In the genomic region with DNA sequence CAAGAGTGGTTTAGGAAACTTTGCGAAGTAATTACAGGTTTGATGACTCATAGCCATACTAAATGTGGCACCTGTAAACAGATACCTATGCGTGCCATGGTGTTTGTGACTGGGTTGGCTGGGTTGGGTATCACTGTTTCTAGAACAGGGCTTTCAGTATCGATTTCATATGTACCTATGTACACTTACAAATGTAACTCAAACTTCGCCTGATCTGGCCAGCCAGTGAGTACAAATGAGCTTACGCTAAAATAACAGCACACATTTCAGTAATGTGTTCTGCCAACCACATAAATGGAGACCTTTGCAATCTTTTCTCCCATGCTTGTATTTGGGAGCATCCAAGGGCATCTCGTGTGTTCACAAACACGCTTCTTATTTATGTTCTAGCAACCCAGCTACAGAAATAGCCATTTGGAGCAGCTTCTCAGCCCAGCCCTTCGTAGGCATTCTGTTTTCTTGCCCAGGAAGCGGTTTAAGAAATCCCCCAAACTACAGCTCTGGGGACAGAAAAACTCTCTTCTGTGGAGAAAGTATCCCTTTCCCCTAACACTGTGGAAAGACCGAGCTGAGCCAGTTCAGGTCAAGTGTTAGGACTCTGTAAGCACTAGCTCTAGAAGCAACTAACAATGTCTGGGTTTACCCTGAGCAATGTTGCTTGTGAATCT, we compare ENCODE assay signal across 9 cellular contexts. TPM values are rescaled to one million over a fixed set of nuclear protein-coding genes. Genes with fewer than 3 reads are reported as not detected.
DNase-seq lines count a peak whose midpoint lies in the region; ATAC-seq, FAIRE-seq and TF ChIP-seq lines count a peak whose summit lies in the region.
"Had no signal": no experiment of that assay in that cellular context is flagged by ENCODE, and none has a peak within 500 bp of the region (broad histone marks: within the 10 kb centered on the region; RNA-seq: fewer than 3 reads in every experiment).

No MANE protein-coding gene starts in this region.

- TF ChIP-seq POLR2A in esophagus muscularis mucosa (IDR thresholded peaks at IDR 0.05; ENCODE audit: low read depth): no peak

- ATAC-seq in GM19025 (IDR thresholded peaks at IDR 0.05; ENCODE audit: low read depth, unreplicated experiment): peak; percentile 95
- ATAC-seq in HG03025 (IDR thresholded peaks at IDR 0.05; ENCODE audit: low FRiP score, unreplicated experiment): peak; percentile 88
- no peak for ATAC-seq in Right ventricle myocardium inferior

- intact Hi-C loops in esophagus muscularis mucosa (cut with DNase I) (no loop called here), Right ventricle myocardium inferior (cut with DNase I) (no loop called here)

- H3K36me3 Mint-ChIP-seq in T-helper 2 cell treated with Interferon-gamma antibody and Interleukin-4, amounts not matched to agents 5 μg/mL and 100 μg/mL, for 36 hours (ENCODE audit: low read depth): peaks cover 1% of the 10 kb centered on the region

- H3K27ac ChIP-seq in esophagus muscularis mucosa (replicated peaks in 1 of 4): no peak overlapping the region

- TF ChIP-seq CTCF in esophagus muscularis mucosa (IDR thresholded peaks at IDR 0.05): no peak

- peaks cover 2% of the 10 kb centered on the region for H3K27me3 Mint-ChIP-seq in T-helper 2 cell treated with Interferon-gamma antibody and Interleukin-4, amounts not matched to agents 5 μg/mL and 100 μg/mL, for 36 hours (ENCODE audit: low read depth)

- no peak for TF ChIP-seq EP300 in esophagus muscularis mucosa (IDR thresholded peaks at IDR 0.05)

- H3K27me3 ChIP-seq in esophagus muscularis mucosa: no peaks in the 10 kb centered on the region
- H3K27me3 ChIP-seq: upper lobe of left lung had no signal

- no peak for FAIRE-seq in frontal cortex (lab: Jason Lieb, UNC)

- H3K9me3 Mint-ChIP-seq in T-helper 2 cell treated with Interferon-gamma antibody and Interleukin-4, amounts not matched to agents 5 μg/mL and 100 μg/mL, for 36 hours: no peaks in the 10 kb centered on the region

- WGBS in esophagus muscularis mucosa: 94% methylated on average over 9 of the region's 10 CpGs

- H3K4me1 ChIP-seq in esophagus muscularis mucosa: peaks cover 15 to 25% (median 17%) of the 10 kb centered on the region in 4 donors

- H3K9me3 ChIP-seq in esophagus muscularis mucosa: no peaks in the 10 kb centered on the region
- H3K9me3 ChIP-seq: upper lobe of left lung had no signal

- no peak overlapping the region for H3K4me3 ChIP-seq in esophagus muscularis mucosa
- H3K4me3 ChIP-seq: upper lobe of left lung had no signal

- no peaks in the 10 kb centered on the region for H3K36me3 ChIP-seq in esophagus muscularis mucosa
- H3K36me3 ChIP-seq: upper lobe of left lung had no signal

- peak overlapping the region; percentile 82 for H3K27ac Mint-ChIP-seq in T-helper 2 cell treated with Interferon-gamma antibody and Interleukin-4, amounts not matched to agents 5 μg/mL and 100 μg/mL, for 36 hours

- DNase-seq in T-helper 2 cell treated with Interferon-gamma antibody and Interleukin-4, amounts not matched to agents 5 μg/mL and 100 μg/mL, for 36 hours (ENCODE audit: low spot score): peak; percentile 59
- DNase-seq in esophagus muscularis mucosa (ENCODE audit: extremely low spot score) (peak; percentile 10), frontal cortex (ENCODE audit: low spot score in 2 of 2) (no peak), NCI-H82 (lab: John Stamatoyannopoulos, UW) (no peak), HCEC 1CT (no peak), Right ventricle myocardium inferior (ENCODE audit: missing footprints) (no peak)

- peaks cover 21% of the 10 kb centered on the region for H3K4me1 Mint-ChIP-seq in T-helper 2 cell treated with Interferon-gamma antibody and Interleukin-4, amounts not matched to agents 5 μg/mL and 100 μg/mL, for 36 hours (ENCODE audit: low read depth)

- H3K4me3 Mint-ChIP-seq in T-helper 2 cell treated with Interferon-gamma antibody and Interleukin-4, amounts not matched to agents 5 μg/mL and 100 μg/mL, for 36 hours: peak overlapping the region; percentile 4

RNA-seq across cellular contexts. Expression of a gene that starts 42.3 kb away (rescaled TPM):
- total RNA-seq in esophagus muscularis mucosa (10 to 100 TPM; 11.3 to 33.2 (median 14.7) TPM), frontal cortex (16.7 TPM), Right ventricle myocardium inferior (7.4 TPM)

Comparison
In these comparisons a context has a peak if more than half of its experiments do, and no peak if none do; other contexts are left out.
1. DNase-seq: peak in T-helper 2 cell treated with Interferon-gamma antibody and Interleukin-4, amounts not matched to agents 5 μg/mL and 100 μg/mL, for 36 hours (single experiment) and esophagus muscularis mucosa (single experiment); none in frontal cortex (0 of 2), NCI-H82 (single experiment), HCEC 1CT (single experiment) and Right ventricle myocardium inferior (single experiment).